ENCODE assay signal across 8 cellular contexts in genomic region chr16:30697264-30698138, GRCh38. TPM values are rescaled to one million over a fixed set of nuclear protein-coding genes. Genes with fewer than 3 reads are reported as not detected.
A peak's percentile ranks its signal among the peaks of the same experiment; 100 is the strongest.
DNase-seq lines count a peak whose midpoint lies in the region; ATAC-seq and TF ChIP-seq lines count a peak whose summit lies in the region.

No MANE protein-coding gene starts in this region.

- no peaks in the 10 kb centered on the region for H3K27me3 Mint-ChIP-seq in effector memory CD8-positive, alpha-beta T cell

- peaks cover 42 to 65% (median 59%) of the 10 kb centered on the region in 10 experiments for H3K4me1 ChIP-seq in BLaER1 treated with 17β-estradiol and CSF1 and Interleukin-3, amounts not matched to agents 10 nM and 100 nM
- H3K4me1 ChIP-seq in Panc1 (ENCODE audit: control insufficient read depth, insufficient read depth, low read length) (peaks cover 19% of the 10 kb centered on the region), mucosa of descending colon (ENCODE audit: low read depth) (peaks cover 13% of the 10 kb centered on the region), aorta (ENCODE audit: control insufficient read depth in 1 of 2, insufficient read depth in 2 of 2, low read length in 2 of 2) (peaks cover 0 to 2% of the 10 kb centered on the region in 2 donors)

- in situ Hi-C loops in Panc1 (cut with HindIII; ENCODE audit: low pct_unique_long_range_greater_than_20kb, low sequenced_read_pairs) = no loop called here

- DNase-seq in Panc1 (ENCODE audit: low read depth, low spot score) = peak; percentile 8
- DNase-seq in effector memory CD8-positive, alpha-beta T cell = no peak
- DNase-seq in mucosa of descending colon = no peak
- no peak for DNase-seq in aorta
- no peak for DNase-seq in NOMO-1 (lab: John Stamatoyannopoulos, UW; ENCODE audit: unreplicated experiment in 2 of 2)

- H3K27ac Mint-ChIP-seq in effector memory CD8-positive, alpha-beta T cell = peak overlapping the region; percentile 100

- no peak for TF ChIP-seq CTCF in Panc1 (IDR thresholded peaks at IDR 0.05)
- no peak for TF ChIP-seq CTCF in mucosa of descending colon (IDR thresholded peaks at IDR 0.05)

- intact Hi-C loops in Panc1 (cut with micrococcal nuclease; ENCODE audit: unreplicated experiment) = no loop called here
- intact Hi-C loops in mucosa of descending colon (cut with DNase I, micrococcal nuclease) = no loop called here
- intact Hi-C loops in aorta (cut with DNase I) = loop anchor here in 1 of 2 donors (2.0 to 5.0 kb wide), 2 partner anchors 39 to 45 kb away; partner anchors contain the start of gene FBRS

- peaks cover 22 to 34% (median 31%) of the 10 kb centered on the region in 11 experiments; a peak in 20 of 22 replicates for H4K20me1 ChIP-seq in BLaER1 treated with 17β-estradiol and CSF1 and Interleukin-3, amounts not matched to agents 10 nM and 100 nM

- H3K4me3 ChIP-seq in BLaER1 treated with 17β-estradiol and CSF1 and Interleukin-3, amounts not matched to agents 10 nM and 100 nM = peak overlapping the region; percentile 84 to 99 (median 90)
- H3K4me3 ChIP-seq in Panc1 (ENCODE audit: low read depth in 2 of 2, low read length in 2 of 2) = peak overlapping the region; percentile 83 to 91
- H3K4me3 ChIP-seq in mucosa of descending colon = peak overlapping the region; percentile 94
- H3K4me3 ChIP-seq in aorta (ENCODE audit: low read length in 2 of 2) = no peak overlapping the region

- H3K27me3 ChIP-seq in BLaER1 treated with 17β-estradiol and CSF1 and Interleukin-3, amounts not matched to agents 10 nM and 100 nM = no peaks in the 10 kb centered on the region
- H3K27me3 ChIP-seq in Panc1 (ENCODE audit: control insufficient read depth, insufficient read depth, low read length) (no peaks in the 10 kb centered on the region), aorta (ENCODE audit: control insufficient read depth in 1 of 2, insufficient read depth in 2 of 2, low read length in 1 of 2) (no peaks in the 10 kb centered on the region)

- POLR2A ChIA-PET in Panc1 (lab: Charles Lee) = interaction anchor here (0.6 to 1.4 kb wide), 3 partner anchors 39 to 1101 kb away, joined by 5 to 10 read pairs (median 7); partner anchors contain the start of gene FBRS

- H3K9me3 Mint-ChIP-seq in effector memory CD8-positive, alpha-beta T cell = no peaks in the 10 kb centered on the region

- peak overlapping the region; percentile 96 to 97 for H3K4me3 Mint-ChIP-seq in effector memory CD8-positive, alpha-beta T cell

- peaks cover 25 to 32% (median 27%) of the 10 kb centered on the region in 11 experiments for H3K36me3 ChIP-seq in BLaER1 treated with 17β-estradiol and CSF1 and Interleukin-3, amounts not matched to agents 10 nM and 100 nM
- H3K36me3 ChIP-seq in Panc1 (ENCODE audit: control insufficient read depth, insufficient read depth, low read length) (peaks cover 15% of the 10 kb centered on the region), mucosa of descending colon (ENCODE audit: low read depth) (no peaks in the 10 kb centered on the region), aorta (ENCODE audit: control insufficient read depth in 1 of 2, insufficient read depth in 2 of 2, low read length in 1 of 2) (peaks cover 0 to 3% of the 10 kb centered on the region in 2 donors)

- peaks cover 25 to 28% of the 10 kb centered on the region in 2 donors for H3K4me1 Mint-ChIP-seq in effector memory CD8-positive, alpha-beta T cell (ENCODE audit: low read depth in 2 of 2)

- peak overlapping the region; percentile 97 to 100 (median 99) for H3K9ac ChIP-seq in BLaER1 treated with 17β-estradiol and CSF1 and Interleukin-3, amounts not matched to agents 10 nM and 100 nM

- WGBS in aorta, 2 donors = 11 to 12% methylated on average over 26 of the region's 26 CpGs

- CTCF ChIA-PET in Panc1 (lab: Charles Lee) = no interaction called here

- peaks cover 54% of the 10 kb centered on the region for H3K36me3 Mint-ChIP-seq in effector memory CD8-positive, alpha-beta T cell (ENCODE audit: insufficient read depth)

- peak overlapping the region; percentile 98 to 100 (median 99) for H3K27ac ChIP-seq in BLaER1 treated with 17β-estradiol and CSF1 and Interleukin-3, amounts not matched to agents 10 nM and 100 nM
- peak overlapping the region; percentile 97 for H3K27ac ChIP-seq in Panc1 (ENCODE audit: low read length)
- peak overlapping the region in 1 of 2 donors; percentile 73 for H3K27ac ChIP-seq in aorta (ENCODE audit: low read depth in 1 of 2, low read length in 2 of 2)

- peak; percentile 85 for ATAC-seq in GM18511 (IDR thresholded peaks at IDR 0.05; ENCODE audit: unreplicated experiment)
- peak; percentile 81 for ATAC-seq in HG03139 (IDR thresholded peaks at IDR 0.05; ENCODE audit: unreplicated experiment)
- peak; percentile 93 for ATAC-seq in Panc1
- peak; percentile 86 for ATAC-seq in effector memory CD8-positive, alpha-beta T cell (replicated peaks)
- peak; percentile 92 for ATAC-seq in mucosa of descending colon
- peak; percentile 99 for ATAC-seq in aorta (ENCODE audit: low FRiP score)

- BruUV-seq in Panc1 (replicated peaks; lab: Mats Ljungman, UMichigan) = TSS peak; percentile 96

- no peaks in the 10 kb centered on the region for H3K9me3 ChIP-seq in BLaER1 treated with 17β-estradiol and CSF1 and Interleukin-3, amounts not matched to agents 10 nM and 100 nM (replicated peaks in 1 of 11)
- H3K9me3 ChIP-seq in Panc1 (ENCODE audit: control insufficient read depth, insufficient read depth, low read depth, low read length) = no peaks in the 10 kb centered on the region
- no peaks in the 10 kb centered on the region for H3K9me3 ChIP-seq in mucosa of descending colon
- H3K9me3 ChIP-seq in aorta (ENCODE audit: control insufficient read depth, low read length) = no peaks in the 10 kb centered on the region

- H3K4me2 ChIP-seq in BLaER1 treated with 17β-estradiol and CSF1 and Interleukin-3, amounts not matched to agents 10 nM and 100 nM = peak overlapping the region; percentile 84 to 100 (median 94)

RNA-seq across cellular contexts. Expression of gene SRCAP, which starts 1.5 kb away (rescaled TPM):
- total RNA-seq in Panc1 (2021; ENCODE audit: unreplicated experiment) (73.6 TPM), mucosa of descending colon (10 to 100 TPM; 64.8 to 88.9 (median 65.4) TPM), aorta (10 to 100 TPM; 55.0 to 66.2 TPM)
- 38.0 TPM for polyA plus RNA-seq in Panc1 (2012; ENCODE audit: insufficient read length)
- 10 to 100 TPM in 1 of 2 donors, 1 to 10 TPM in 1; 7.1 to 14.8 TPM for polyA plus RNA-seq in aorta

RNA-seq across cellular contexts. Expression of gene FBRS, which starts 39.3 kb away (rescaled TPM):
- total RNA-seq in Panc1 (2021; ENCODE audit: unreplicated experiment) (103 TPM), mucosa of descending colon (10 to 100 TPM; 82.6 to 97.1 (median 85.8) TPM), aorta (10 to 100 TPM; 52.7 to 56.0 TPM)
- polyA plus RNA-seq in Panc1 (2012; ENCODE audit: insufficient read length) = 102 TPM
- polyA plus RNA-seq in aorta = 10 to 100 TPM; 15.3 to 47.2 TPM

RNA-seq across cellular contexts. Expression of gene PRR14, which starts 46.7 kb away (rescaled TPM):
- total RNA-seq in Panc1 (2021; ENCODE audit: unreplicated experiment) = 77.6 TPM
- polyA plus RNA-seq in Panc1 (2012; ENCODE audit: insufficient read length) = 44.2 TPM
- total RNA-seq in mucosa of descending colon = 10 to 100 TPM; 42.1 to 65.6 (median 45.6) TPM
- total RNA-seq in aorta = 10 to 100 TPM; 50.5 to 53.4 TPM
- polyA plus RNA-seq in aorta = 100 to 1,000 TPM in 1 of 2 donors, 10 to 100 TPM in 1; 28.2 to 217 TPM

RNA-seq across cellular contexts. Expression of gene PHKG2, which starts 50.7 kb away (rescaled TPM):
- 43.1 TPM for total RNA-seq in Panc1 (2021; ENCODE audit: unreplicated experiment)
- 31.5 TPM for polyA plus RNA-seq in Panc1 (2012; ENCODE audit: insufficient read length)
- 10 to 100 TPM; 32.1 to 37.6 (median 33.0) TPM for total RNA-seq in mucosa of descending colon
- total RNA-seq in aorta = 10 to 100 TPM; 15.8 to 20.8 TPM
- polyA plus RNA-seq in aorta = 10 to 100 TPM; 12.3 to 36.0 TPM

Comparison
In these comparisons a context has a peak if more than half of its experiments do, and no peak if none do; other contexts are left out.
1. H3K4me3 ChIP-seq: peak in BLaER1 treated with 17β-estradiol and CSF1 and Interleukin-3, amounts not matched to agents 10 nM and 100 nM (10 of 10), Panc1 (2 of 2) and mucosa of descending colon (single experiment); none in aorta (0 of 2).
2. Peak in every context shown above with its lines, with median percentiles within 50 percentile points of each other: ATAC-seq.